In the genomic region with DNA sequence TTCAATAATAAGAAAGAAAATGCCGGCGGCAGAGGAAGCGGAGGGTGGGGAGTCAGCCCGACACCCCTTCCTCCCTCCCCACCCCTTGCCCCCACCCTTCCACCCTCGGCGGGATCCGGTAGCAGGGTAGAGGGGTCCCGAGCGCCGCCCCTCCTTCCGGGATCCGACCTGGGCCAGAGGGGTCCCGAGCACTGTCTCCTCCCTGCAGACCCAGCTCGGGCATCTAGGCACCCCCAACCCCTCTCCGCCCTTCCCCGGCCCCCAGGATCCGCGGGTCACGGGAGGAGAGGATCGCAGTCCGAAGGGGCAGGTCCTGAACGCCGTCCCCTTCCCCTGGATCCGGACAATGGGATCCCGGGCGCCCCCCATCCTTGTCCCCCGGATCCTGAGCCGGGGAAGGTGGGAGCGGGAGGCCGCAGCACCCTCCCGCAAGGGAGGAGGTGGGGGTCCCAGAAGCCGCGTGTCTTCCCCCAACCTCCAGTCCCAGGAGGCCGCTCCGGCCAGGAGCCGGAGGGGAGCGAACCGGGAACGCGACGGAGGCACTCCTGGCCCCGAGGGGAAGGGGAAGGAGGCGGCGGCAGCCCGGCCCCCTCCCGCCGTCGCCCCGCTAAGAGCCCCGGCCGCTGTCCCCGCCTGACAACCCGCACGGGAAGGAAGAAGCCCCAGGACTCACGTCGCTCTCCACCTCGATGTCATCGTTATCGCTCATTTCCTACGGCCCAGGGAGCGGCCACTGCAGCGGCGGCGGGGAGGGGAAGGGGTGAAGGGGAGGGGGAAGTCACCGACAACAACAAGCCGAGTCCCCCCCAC, we compare ENCODE assay signal across 8 cellular contexts. TPM values are rescaled to one million over a fixed set of nuclear protein-coding genes. Genes with fewer than 3 reads are reported as not detected.
DNase-seq lines count a peak whose midpoint lies in the region; ATAC-seq and TF ChIP-seq lines count a peak whose summit lies in the region.

No MANE protein-coding gene starts in this region.

- H3K9me3 ChIP-seq in duodenal mucosa (ENCODE audit: control insufficient read depth in 1 of 2, low read length in 2 of 2) = no peaks in the 10 kb centered on the region
- no peaks in the 10 kb centered on the region for H3K9me3 ChIP-seq in mucosa of descending colon

- peak overlapping the region; percentile 61 to 83 for H3K9ac ChIP-seq in duodenal mucosa (ENCODE audit: low read depth in 1 of 2, low read length in 2 of 2)

- H3K27me3 ChIP-seq in duodenal mucosa (ENCODE audit: control insufficient read depth in 1 of 2, insufficient read depth in 2 of 2, low read length in 2 of 2) = no peaks in the 10 kb centered on the region

- DNase-seq in ELR (ENCODE audit: low read depth) = peak; percentile 20
- DNase-seq in activated CD4-positive, alpha-beta T cell treated with anti-CD3 and anti-CD28 coated beads for 48 hours = peak; percentile 26
- peak; percentile 47 to 80 (median 69) for DNase-seq in mucosa of descending colon
- peak; percentile 14 to 33 for DNase-seq in stimulated activated CD8-positive, alpha-beta memory T cell treated with anti-CD3 and anti-CD28 coated beads, Interleukin-7, amount 100 ng/mL, for 4 hours (ENCODE audit: low read depth in 2 of 2)
- DNase-seq in GM10248 (ENCODE audit: extremely low spot score) = no peak
- DNase-seq in NCI-H1105 treated with DMSO at 0.1 percent for 48 hours (lab: John Stamatoyannopoulos, UW) = no peak

- H3K27ac ChIP-seq in duodenal mucosa (ENCODE audit: low read depth, low read length) = peak overlapping the region; percentile 79

- ATAC-seq in HG03175 (IDR thresholded peaks at IDR 0.05; ENCODE audit: unreplicated experiment) (peak; percentile 5), mucosa of descending colon (peak; percentile 3)

- POLR2A ChIA-PET in GM10248 (lab: Yijun Ruan, JAX) = interaction anchor here (0.5 to 1.2 kb wide), 5 partner anchors 8 to 367 kb away, joined by 3 to 8 read pairs (median 4); no protein-coding TSS in a partner anchor

- TF ChIP-seq CTCF in mucosa of descending colon (IDR thresholded peaks at IDR 0.05) (no peak), GM10248 (IDR thresholded peaks at IDR 0.05; ENCODE audit: control extremely low read depth, extremely low read depth, low read depth, missing control alignments) (no peak)

- CTCF ChIA-PET in GM10248 (lab: Yijun Ruan, JAX) = interaction anchor here (1.2 kb wide), 1 partner anchor 8 kb away, joined by 4 read pairs; no protein-coding TSS in a partner anchor

- H3K4me1 ChIP-seq in duodenal mucosa (ENCODE audit: control insufficient read depth in 1 of 2, insufficient read depth in 2 of 2, low read length in 2 of 2) = peaks cover 21 to 36% of the 10 kb centered on the region in 2 donors
- H3K4me1 ChIP-seq in mucosa of descending colon (ENCODE audit: low read depth) = peaks cover 14% of the 10 kb centered on the region

- H3K36me3 ChIP-seq in duodenal mucosa (ENCODE audit: control insufficient read depth in 1 of 2, insufficient read depth in 2 of 2, low read length in 2 of 2) (no peaks in the 10 kb centered on the region), mucosa of descending colon (ENCODE audit: low read depth) (no peaks in the 10 kb centered on the region)

- intact Hi-C loops in mucosa of descending colon (cut with DNase I, micrococcal nuclease) = no loop called here

- H3K4me3 ChIP-seq in duodenal mucosa (ENCODE audit: low read depth in 1 of 2, low read length in 2 of 2) = peak overlapping the region; percentile 68 to 75
- peak overlapping the region; percentile 91 for H3K4me3 ChIP-seq in mucosa of descending colon

RNA-seq across cellular contexts. Expression of a gene that starts 0.5 kb away (rescaled TPM):
- total RNA-seq in mucosa of descending colon = 100 to 1,000 TPM; 129 to 153 (median 147) TPM

Comparison
In these comparisons a context has a peak if more than half of its experiments do, and no peak if none do; other contexts are left out.
1. DNase-seq: peak in ELR (single experiment), activated CD4-positive, alpha-beta T cell treated with anti-CD3 and anti-CD28 coated beads for 48 hours (single experiment), mucosa of descending colon (3 of 3) and stimulated activated CD8-positive, alpha-beta memory T cell treated with anti-CD3 and anti-CD28 coated beads, Interleukin-7, amount 100 ng/mL, for 4 hours (2 of 2); none in GM10248 (single experiment) and NCI-H1105 treated with DMSO at 0.1 percent for 48 hours (single experiment).